9 cellular contexts compared by ENCODE assay signal in genomic region chr1:41672641-41673313, GRCh38.
DNase-seq lines count a peak whose midpoint lies in the region; ATAC-seq, FAIRE-seq and TF ChIP-seq lines count a peak whose summit lies in the region.
"Had no signal": no experiment of that assay in that cellular context is flagged by ENCODE, and none has a peak within 500 bp of the region (broad histone marks: within the 10 kb centered on the region; RNA-seq: fewer than 3 reads in every experiment).

No MANE protein-coding gene starts in this region.

- H3K27me3 Mint-ChIP-seq in astrocyte (ENCODE audit: low read depth, unreplicated experiment) = peaks cover 6% of the 10 kb centered on the region
- H3K27me3 Mint-ChIP-seq in naive thymus-derived CD4-positive, alpha-beta T cell = no peaks in the 10 kb centered on the region

- H4K20me1 ChIP-seq in Karpas-422 (ENCODE audit: insufficient read depth, low read depth, low read length) = no peaks in the 10 kb centered on the region
- H4K20me1 ChIP-seq in astrocyte (ENCODE audit: insufficient read depth, low read length) = no peaks in the 10 kb centered on the region

- in situ Hi-C loops in HAP-1 (cut with MboI; ENCODE audit: low sequenced_read_pairs) = no loop called here

- no peaks in the 10 kb centered on the region for H3K36me3 Mint-ChIP-seq in astrocyte (ENCODE audit: low read depth, unreplicated experiment)
- peaks cover 0 to 7% (median 0%) of the 10 kb centered on the region in 5 donors for H3K36me3 Mint-ChIP-seq in naive thymus-derived CD4-positive, alpha-beta T cell

- peak overlapping the region; percentile 6; the same call in 1 of the 2 replicates for H3K9ac ChIP-seq in Karpas-422 (ENCODE audit: low read length)
- H3K9ac ChIP-seq in astrocyte (ENCODE audit: low read length) = peak overlapping the region; percentile 66

- peaks cover 47% of the 10 kb centered on the region for H3K4me1 Mint-ChIP-seq in astrocyte (ENCODE audit: low read depth, unreplicated experiment)
- peaks cover 55 to 90% (median 87%) of the 10 kb centered on the region in 7 donors for H3K4me1 Mint-ChIP-seq in naive thymus-derived CD4-positive, alpha-beta T cell

- H3K27me3 ChIP-seq in Karpas-422 (ENCODE audit: low read length) (no peaks in the 10 kb centered on the region), astrocyte (ENCODE audit: insufficient read depth, low read length) (no peaks in the 10 kb centered on the region), HAP-1 (ENCODE audit: low read depth) (peaks cover 3% of the 10 kb centered on the region; the same call in 1 of the 2 replicates)
- H3K27me3 ChIP-seq in naive thymus-derived CD4-positive, alpha-beta T cell (ENCODE audit: control insufficient read depth in 2 of 2, insufficient read depth in 2 of 2, low read length in 2 of 2) = no peaks in the 10 kb centered on the region

- H3K4me2 ChIP-seq in Karpas-422 (ENCODE audit: low read depth, low read length, poor library complexity, severe bottlenecking) (peak overlapping the region; percentile 49), astrocyte (ENCODE audit: low read length) (peak overlapping the region; percentile 59)
- H3K4me2 ChIP-seq: GM23338 had no signal

- no peak for ATAC-seq in naive thymus-derived CD4-positive, alpha-beta T cell
- ATAC-seq in HG03460 (IDR thresholded peaks at IDR 0.05; ENCODE audit: unreplicated experiment) (no peak), HG03520 (IDR thresholded peaks at IDR 0.05; ENCODE audit: unreplicated experiment) (no peak)
- ATAC-seq: GM23338 had no signal

- TF ChIP-seq CTCF in astrocyte (IDR thresholded peaks at IDR 0.05; ENCODE audit: insufficient read depth, low read depth, low read length) = no peak

- H3K9me2 ChIP-seq in Karpas-422 (replicated peaks; ENCODE audit: insufficient read depth, low read length) = no peaks in the 10 kb centered on the region

- no peak for FAIRE-seq in astrocyte (lab: Jason Lieb, UNC)

- CTCF ChIA-PET in naive thymus-derived CD4-positive, alpha-beta T cell (lab: Charles Lee) = no interaction called here

- H3K36me3 ChIP-seq in Karpas-422 (ENCODE audit: insufficient read depth, low read length) (no peaks in the 10 kb centered on the region), astrocyte (ENCODE audit: insufficient read depth, low read length) (no peaks in the 10 kb centered on the region), HAP-1 (replicated peaks) (no peaks in the 10 kb centered on the region)
- no peaks in the 10 kb centered on the region for H3K36me3 ChIP-seq in naive thymus-derived CD4-positive, alpha-beta T cell (ENCODE audit: control insufficient read depth in 2 of 3, insufficient read depth in 3 of 3, low read length in 3 of 3)

- H3K79me2 ChIP-seq in Karpas-422 (ENCODE audit: low read length) (no peaks in the 10 kb centered on the region), astrocyte (ENCODE audit: insufficient read depth, low read length) (no peaks in the 10 kb centered on the region)

- intact Hi-C loops in naive thymus-derived CD4-positive, alpha-beta T cell (cut with micrococcal nuclease) = loop anchor here in 1 of 2 donors (1.0 to 5.0 kb wide), 5 partner anchors 11 to 365 kb away; no protein-coding TSS in a partner anchor

- H3K4me3 Mint-ChIP-seq in astrocyte (ENCODE audit: unreplicated experiment) = no peak overlapping the region
- peak overlapping the region; percentile 70 to 86 (median 80) for H3K4me3 Mint-ChIP-seq in naive thymus-derived CD4-positive, alpha-beta T cell
- H3K4me3 Mint-ChIP-seq: GM23338 had no signal

- H2AFZ ChIP-seq in Karpas-422 (ENCODE audit: low read length) (no peak overlapping the region), astrocyte (ENCODE audit: low read depth, low read length) (no peak overlapping the region)
- H2AFZ ChIP-seq: GM23338 had no signal

- H3K27ac ChIP-seq in Karpas-422 (ENCODE audit: low read length) = no peak overlapping the region
- peak overlapping the region; percentile 79 for H3K27ac ChIP-seq in astrocyte (ENCODE audit: low read depth, low read length)
- H3K27ac ChIP-seq in naive thymus-derived CD4-positive, alpha-beta T cell (ENCODE audit: low read depth, low read length) = peak overlapping the region; percentile 62

- no peaks in the 10 kb centered on the region for H3K9me3 ChIP-seq in Karpas-422 (ENCODE audit: low read length)
- H3K9me3 ChIP-seq in astrocyte (ENCODE audit: insufficient read depth, low read depth, low read length) = no peaks in the 10 kb centered on the region
- no peaks in the 10 kb centered on the region for H3K9me3 ChIP-seq in naive thymus-derived CD4-positive, alpha-beta T cell (ENCODE audit: control insufficient read depth in 2 of 3, low read length in 3 of 3)
- no peaks in the 10 kb centered on the region for H3K9me3 ChIP-seq in HAP-1

- POLR2A ChIA-PET in naive thymus-derived CD4-positive, alpha-beta T cell (lab: Charles Lee) = interaction anchor here (0.5 to 3.0 kb wide), 4 partner anchors 8 to 22 kb away, joined by 3 to 20 read pairs (median 6); no protein-coding TSS in a partner anchor

- no peaks in the 10 kb centered on the region for H3K9me3 Mint-ChIP-seq in astrocyte (ENCODE audit: unreplicated experiment)
- no peaks in the 10 kb centered on the region for H3K9me3 Mint-ChIP-seq in naive thymus-derived CD4-positive, alpha-beta T cell
- H3K9me3 Mint-ChIP-seq: GM23338 had no signal

- H3K27ac Mint-ChIP-seq in astrocyte (ENCODE audit: unreplicated experiment) = peak overlapping the region; percentile 79
- H3K27ac Mint-ChIP-seq in naive thymus-derived CD4-positive, alpha-beta T cell = peak overlapping the region; percentile 53 to 93 (median 86)

- DNase-seq in EL = peak; percentile 86
- no peak for DNase-seq in Karpas-422
- DNase-seq in astrocyte (ENCODE audit: low read depth) = peak; percentile 52
- no peak for DNase-seq in naive thymus-derived CD4-positive, alpha-beta T cell
- DNase-seq in activated gamma-delta T cell treated with Interleukin-2 at 50 U/mL for 16 hours = no peak
- no peak for DNase-seq in HAP-1 (ENCODE audit: low spot score in 2 of 2)

- no peak overlapping the region for H3K4me3 ChIP-seq in Karpas-422 (ENCODE audit: low read length)
- no peak overlapping the region for H3K4me3 ChIP-seq in astrocyte (ENCODE audit: insufficient read depth, low read depth, low read length)
- peak overlapping the region; percentile 25 for H3K4me3 ChIP-seq in naive thymus-derived CD4-positive, alpha-beta T cell (ENCODE audit: low read length)
- H3K4me3 ChIP-seq in HAP-1 = no peak overlapping the region
- H3K4me3 ChIP-seq: GM23338 had no signal

- peaks cover 15% of the 10 kb centered on the region for H3K4me1 ChIP-seq in Karpas-422 (ENCODE audit: low read length)
- peaks cover 47% of the 10 kb centered on the region for H3K4me1 ChIP-seq in astrocyte (ENCODE audit: insufficient read depth, low read length)
- H3K4me1 ChIP-seq in naive thymus-derived CD4-positive, alpha-beta T cell (ENCODE audit: control insufficient read depth in 2 of 2, insufficient read depth in 2 of 2, low read length in 2 of 2) = peaks cover 45 to 59% of the 10 kb centered on the region in 2 donors
- H3K4me1 ChIP-seq in HAP-1 = no peaks in the 10 kb centered on the region

Comparison
In these comparisons a context has a peak if more than half of its experiments do, and no peak if none do; other contexts are left out.
1. DNase-seq: peak in EL (single experiment) and astrocyte (single experiment); none in Karpas-422 (single experiment), naive thymus-derived CD4-positive, alpha-beta T cell (0 of 9), activated gamma-delta T cell treated with Interleukin-2 at 50 U/mL for 16 hours (single experiment) and HAP-1 (0 of 2).